ENCODE assay signal across 8 cellular contexts in the genomic region with DNA sequence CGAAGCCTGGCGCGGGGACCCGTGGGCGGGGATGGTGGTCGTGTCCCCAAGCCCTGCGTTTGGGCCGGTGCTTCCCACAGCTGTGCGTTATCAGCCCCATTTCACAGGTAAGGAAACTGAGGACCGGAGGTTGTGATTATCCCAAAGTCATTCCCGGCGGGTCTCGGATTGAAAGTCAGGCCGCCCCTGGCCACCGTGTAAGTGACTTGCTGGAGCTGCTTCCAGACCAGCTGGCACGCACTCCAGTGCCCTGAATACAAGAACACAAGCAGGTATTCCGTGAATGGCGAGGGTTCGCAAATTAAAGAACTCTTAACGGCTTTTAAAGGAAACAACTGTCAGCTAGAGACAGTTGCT. TPM values are rescaled to one million over a fixed set of nuclear protein-coding genes. Genes with fewer than 3 reads are reported as not detected.
DNase-seq lines count a peak whose midpoint lies in the region; ATAC-seq and TF ChIP-seq lines count a peak whose summit lies in the region.

No MANE protein-coding gene starts in this region.

- H3K4me1 ChIP-seq in BLaER1: peaks cover 42% of the 10 kb centered on the region
- H3K4me1 ChIP-seq in adipocyte (ENCODE audit: control insufficient read depth, insufficient read depth, low read length): peaks cover 13% of the 10 kb centered on the region
- peaks cover 2% of the 10 kb centered on the region for H3K4me1 ChIP-seq in iPS-15b (ENCODE audit: control insufficient read depth, insufficient read depth, low read length)
- peaks cover 12% of the 10 kb centered on the region for H3K4me1 ChIP-seq in smooth muscle cell (ENCODE audit: low read depth)

- H3K9ac ChIP-seq in BLaER1 (peak overlapping the region; percentile 97), adipocyte (ENCODE audit: low read length) (peak overlapping the region; percentile 100), iPS-15b (ENCODE audit: low read depth, low read length) (peak overlapping the region; percentile 91), smooth muscle cell (ENCODE audit: low read depth) (peak overlapping the region; percentile 96)

- H3F3A ChIP-seq in smooth muscle cell (ENCODE audit: low read depth): peaks cover 21% of the 10 kb centered on the region

- H3K4me2 ChIP-seq in BLaER1 (peak overlapping the region; percentile 84), smooth muscle cell (peak overlapping the region; percentile 91)

- H3K4me3 ChIP-seq in BLaER1: peak overlapping the region; percentile 98
- H3K4me3 ChIP-seq in adipocyte (ENCODE audit: low read length): peak overlapping the region; percentile 89
- peak overlapping the region; percentile 91 for H3K4me3 ChIP-seq in iPS-15b (ENCODE audit: low read depth, low read length)
- peak overlapping the region; percentile 98 for H3K4me3 ChIP-seq in smooth muscle cell

- H3K9me3 ChIP-seq in BLaER1 (no peaks in the 10 kb centered on the region), adipocyte (ENCODE audit: control insufficient read depth, low read length) (no peaks in the 10 kb centered on the region), iPS-15b (ENCODE audit: control insufficient read depth, insufficient read depth, low read length) (no peaks in the 10 kb centered on the region), smooth muscle cell (replicated peaks; ENCODE audit: low read depth) (no peaks in the 10 kb centered on the region)

- H3K27me3 ChIP-seq in BLaER1 (no peaks in the 10 kb centered on the region), adipocyte (replicated peaks; ENCODE audit: control insufficient read depth, insufficient read depth, low read length) (no peaks in the 10 kb centered on the region), iPS-15b (ENCODE audit: control insufficient read depth, insufficient read depth, low read length) (no peaks in the 10 kb centered on the region), smooth muscle cell (ENCODE audit: low read depth) (no peaks in the 10 kb centered on the region)

- peak overlapping the region; percentile 99 for H2AFZ ChIP-seq in smooth muscle cell (ENCODE audit: low read depth)

- no peak for TF ChIP-seq CTCF in smooth muscle cell (IDR thresholded peaks at IDR 0.05; ENCODE audit: borderline replicate concordance, insufficient read depth, poor library complexity, severe bottlenecking)

- H3K36me3 ChIP-seq in BLaER1 (no peaks in the 10 kb centered on the region), adipocyte (ENCODE audit: control insufficient read depth, insufficient read depth, low read length, severe bottlenecking) (peaks cover 5% of the 10 kb centered on the region), iPS-15b (ENCODE audit: control insufficient read depth, insufficient read depth, low read length) (no peaks in the 10 kb centered on the region), smooth muscle cell (ENCODE audit: low read depth) (no peaks in the 10 kb centered on the region)

- no peak for DNase-seq in adipocyte (ENCODE audit: low read depth)
- DNase-seq in smooth muscle cell (lab: John Stamatoyannopoulos, UW; ENCODE audit: unreplicated experiment): no peak
- no peak for DNase-seq in SKM-1 (lab: John Stamatoyannopoulos, UW; ENCODE audit: unreplicated experiment)
- no peak for DNase-seq in NCI-H2107 (lab: John Stamatoyannopoulos, UW)

- ATAC-seq in GM18873 (IDR thresholded peaks at IDR 0.05; ENCODE audit: low FRiP score, unreplicated experiment): peak; percentile 3
- peak; percentile 10 for ATAC-seq in HG03565 (IDR thresholded peaks at IDR 0.05; ENCODE audit: unreplicated experiment)

- peak overlapping the region; percentile 96 for H3K27ac ChIP-seq in BLaER1
- H3K27ac ChIP-seq in smooth muscle cell (ENCODE audit: low read depth): peak overlapping the region; percentile 95

- peaks cover 37% of the 10 kb centered on the region for H3K79me2 ChIP-seq in smooth muscle cell (ENCODE audit: low read depth)

- H4K20me1 ChIP-seq in BLaER1 (no peaks in the 10 kb centered on the region), smooth muscle cell (ENCODE audit: low read depth) (no peaks in the 10 kb centered on the region)

- 7% methylated on average over 18 of the region's 20 CpGs for WGBS in smooth muscle cell (ENCODE audit: low lambda C conversion rate)

RNA-seq across cellular contexts. Expression of a gene that starts 0.7 kb away (rescaled TPM):
- 20.7 and 20.9 TPM in 2 replicates for total RNA-seq in smooth muscle cell
- polyA plus RNA-seq in smooth muscle cell: 9.1 and 13.6 TPM in 2 replicates

RNA-seq across cellular contexts. Expression of a gene that starts 46.5 kb away (rescaled TPM):
- 29.1 and 35.3 TPM in 2 replicates for total RNA-seq in smooth muscle cell
- 20.4 and 24.7 TPM in 2 replicates for polyA plus RNA-seq in smooth muscle cell
